ENCODE assay signal across 1 cellular context in genomic region chr19:11091343-11092153, GRCh38.
A peak's percentile ranks its signal among the peaks of the same experiment; 100 is the strongest.
TF ChIP-seq lines count a peak whose summit lies in the region.

No MANE protein-coding gene starts in this region.

TF ChIP-seq in HEK293, 187 proteins besides CTCF, POLR2A, EP300 and RAD21 (continued from another document):
- TF ChIP-seq ZBTB11 (tag by site-specific recombination; conservative IDR thresholded peaks at IDR 0.05; ENCODE audit: low read depth) (no peak), PRDM10 (tag by site-specific recombination; IDR thresholded peaks at IDR 0.05) (peak; percentile 65), ZFP69B (tag by site-specific recombination; IDR thresholded peaks at IDR 0.05) (peak; percentile 96), HIC1 (tag by site-specific recombination; IDR thresholded peaks at IDR 0.05) (peak; percentile 52; the same call in 1 of the 2 replicates), KLF8 (tag by site-specific recombination; IDR thresholded peaks at IDR 0.05) (0 out of 2 replicates have a peak, but pooled peaks have one; percentile 21), ZBTB48 (tag by site-specific recombination; IDR thresholded peaks at IDR 0.05) (peak; percentile 74; the same call in 1 of the 2 replicates), YY2 (tag by site-specific recombination; IDR thresholded peaks at IDR 0.05) (no peak), ZBTB17 (tag by site-specific recombination; IDR thresholded peaks at IDR 0.05) (peak; percentile 48; the same call in 1 of the 2 replicates), GFI1B (tag by site-specific recombination; IDR thresholded peaks at IDR 0.05) (0 out of 2 replicates have a peak, but pooled peaks have one; percentile 11), PATZ1 (tag by site-specific recombination; IDR thresholded peaks at IDR 0.05) (no peak), ZBTB20 (tag by site-specific recombination; IDR thresholded peaks at IDR 0.05) (peak; percentile 37; the same call in 1 of the 2 replicates), ZNF660 (tag by site-specific recombination; IDR thresholded peaks at IDR 0.05) (peak; percentile 75), SCRT2 (tag by site-specific recombination; IDR thresholded peaks at IDR 0.05) (0 out of 2 replicates have a peak, but pooled peaks have one; percentile 36), INSM2 (tag by site-specific recombination; IDR thresholded peaks at IDR 0.05) (peak; percentile 70), ZXDB (tag by site-specific recombination; IDR thresholded peaks at IDR 0.05) (peak; percentile 59; the same call in 1 of the 2 replicates), SP7 (tag by site-specific recombination; IDR thresholded peaks at IDR 0.05) (peak; percentile 53), KLF10 (tag by site-specific recombination; IDR thresholded peaks at IDR 0.05) (peak; percentile 59; the same call in 1 of the 2 replicates), SP2 (tag by site-specific recombination; IDR thresholded peaks at IDR 0.05) (peak; percentile 29), ZNF394 (tag by site-specific recombination; IDR thresholded peaks at IDR 0.05; ENCODE audit: borderline replicate concordance) (peak; percentile 37; the same call in 1 of the 2 replicates), ZNF670 (tag by site-specific recombination; IDR thresholded peaks at IDR 0.05; ENCODE audit: low read depth) (no peak)
